Comparison of ENCODE assay signal across 1 cellular context in the genomic region with DNA sequence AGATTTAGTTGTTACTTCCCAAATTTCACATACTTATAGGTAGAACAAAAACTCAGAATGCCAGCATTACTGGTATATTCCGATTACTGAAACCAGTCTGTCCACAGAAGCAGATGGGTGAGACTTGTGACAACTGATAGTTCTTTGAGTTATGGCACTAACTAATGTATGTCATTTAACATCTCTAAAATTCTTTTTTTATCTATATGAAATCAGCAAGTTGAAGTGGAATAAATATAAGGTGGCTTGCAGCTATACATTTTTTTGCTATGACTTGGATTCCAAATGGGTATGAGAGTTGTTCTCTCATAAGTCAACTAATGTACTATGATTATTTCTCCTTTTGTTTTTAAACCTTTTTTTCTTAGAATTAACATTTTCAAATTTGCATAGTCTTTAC.
TF ChIP-seq lines count a peak whose summit lies in the region.

No MANE protein-coding gene starts in this region.

TF ChIP-seq in A549, 52 proteins besides CTCF, POLR2A, EP300 and RAD21:
- TF ChIP-seq JUN (IDR thresholded peaks at IDR 0.05) = no peak
- TF ChIP-seq RCOR1 (IDR thresholded peaks at IDR 0.05; ENCODE audit: low read depth, low read length) = no peak
- TF ChIP-seq HES2 (IDR thresholded peaks at IDR 0.05) = no peak
- TF ChIP-seq, protein P1, sequence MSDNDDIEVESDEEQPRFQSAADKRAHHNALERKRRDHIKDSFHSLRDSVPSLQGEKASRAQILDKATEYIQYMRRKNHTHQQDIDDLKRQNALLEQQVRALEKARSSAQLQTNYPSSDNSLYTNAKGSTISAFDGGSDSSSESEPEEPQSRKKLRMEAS (IDR thresholded peaks at IDR 0.05) = no peak
- no peak for TF ChIP-seq ZC3H11A (IDR thresholded peaks at IDR 0.05)
- TF ChIP-seq ZSCAN20 (CRISPR knock-in tag; IDR thresholded peaks at IDR 0.05) = no peak
- TF ChIP-seq PHF8 (IDR thresholded peaks at IDR 0.05; ENCODE audit: borderline replicate concordance, low read depth) = no peak
- TF ChIP-seq NR3C1 (IDR thresholded peaks at IDR 0.05) = no peak
- no peak for TF ChIP-seq HOXB5 (CRISPR knock-in tag; IDR thresholded peaks at IDR 0.05)
- TF ChIP-seq, protein P2, sequence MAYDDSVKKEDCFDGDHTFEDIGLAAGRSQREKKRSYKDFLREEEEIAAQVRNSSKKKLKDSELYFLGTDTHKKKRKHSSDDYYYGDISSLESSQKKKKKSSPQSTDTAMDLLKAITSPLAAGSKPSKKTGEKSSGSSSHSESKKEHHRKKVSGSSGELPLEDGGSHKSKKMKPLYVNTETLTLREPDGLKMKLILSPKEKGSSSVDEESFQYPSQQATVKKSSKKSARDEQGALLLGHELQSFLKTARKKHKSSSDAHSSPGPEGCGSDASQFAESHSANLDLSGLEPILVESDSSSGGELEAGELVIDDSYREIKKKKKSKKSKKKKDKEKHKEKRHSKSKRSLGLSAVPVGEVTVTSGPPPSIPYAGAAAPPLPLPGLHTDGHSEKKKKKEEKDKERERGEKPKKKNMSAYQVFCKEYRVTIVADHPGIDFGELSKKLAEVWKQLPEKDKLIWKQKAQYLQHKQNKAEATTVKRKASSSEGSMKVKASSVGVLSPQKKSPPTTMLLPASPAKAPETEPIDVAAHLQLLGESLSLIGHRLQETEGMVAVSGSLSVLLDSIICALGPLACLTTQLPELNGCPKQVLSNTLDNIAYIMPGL (CRISPR knock-in tag; IDR thresholded peaks at IDR 0.05; ENCODE audit: borderline replicate concordance) = no peak
- no peak for TF ChIP-seq ESRRA (IDR thresholded peaks at IDR 0.05; ENCODE audit: borderline replicate concordance, low read length)
- TF ChIP-seq E2F6 (IDR thresholded peaks at IDR 0.05; ENCODE audit: borderline replicate concordance, low read depth) = no peak
- no peak for TF ChIP-seq BHLHE40 (IDR thresholded peaks at IDR 0.05; ENCODE audit: low read depth, low read length)
- TF ChIP-seq FOSL2 (IDR thresholded peaks at IDR 0.05) = no peak
- TF ChIP-seq FOSL2 (CRISPR knock-in tag; IDR thresholded peaks at IDR 0.05) = no peak
- no peak for TF ChIP-seq HOXB13 (CRISPR knock-in tag; IDR thresholded peaks at IDR 0.05; ENCODE audit: low read depth)
- no peak for TF ChIP-seq CHD4 (IDR thresholded peaks at IDR 0.05; ENCODE audit: borderline replicate concordance)
- TF ChIP-seq ATOH8 (CRISPR knock-in tag; IDR thresholded peaks at IDR 0.05; ENCODE audit: low read depth) = no peak
- TF ChIP-seq HDAC2 (IDR thresholded peaks at IDR 0.05) = no peak
- no peak for TF ChIP-seq CBX8 (IDR thresholded peaks at IDR 0.05)
TF ChIP-seq in A549: peak in this region for 0.
